19 cellular contexts compared by ENCODE assay signal in the genomic region with DNA sequence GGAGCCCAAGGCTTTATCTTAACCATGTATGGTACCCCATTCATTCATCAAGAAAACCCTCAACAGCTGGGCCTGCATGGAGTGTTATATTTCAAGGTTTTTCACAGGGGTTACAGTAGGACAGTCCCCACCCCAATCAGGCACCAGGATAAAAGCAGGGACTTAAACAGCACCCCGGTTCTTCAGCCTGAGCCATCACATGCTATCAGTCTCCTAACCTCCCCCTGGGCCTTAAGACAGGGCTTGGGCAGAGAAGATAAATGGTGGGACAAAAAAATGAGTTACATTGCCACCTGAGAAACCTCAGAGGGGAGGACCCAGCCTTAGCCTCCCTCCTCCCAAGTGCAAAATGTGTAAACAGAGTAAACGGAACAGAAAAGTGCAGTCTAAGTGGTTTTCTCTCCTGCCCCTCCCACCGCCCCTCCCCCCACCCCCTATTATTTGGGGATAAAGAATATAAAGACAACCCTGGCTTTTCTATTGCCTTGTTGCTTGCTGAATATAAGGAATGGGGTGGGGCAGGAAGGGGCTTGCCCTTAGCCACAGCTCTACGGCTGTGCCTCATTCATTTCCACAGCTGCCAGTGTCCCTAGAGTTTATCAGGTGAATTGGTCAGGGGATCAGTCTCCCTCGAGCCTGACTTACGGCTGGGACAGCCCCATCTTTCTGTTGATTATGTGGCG. TPM values are rescaled to one million over a fixed set of nuclear protein-coding genes. Genes with fewer than 3 reads are reported as not detected.
DNase-seq lines count a peak whose midpoint lies in the region; ATAC-seq, FAIRE-seq and TF ChIP-seq lines count a peak whose summit lies in the region.
"Had no signal": no experiment of that assay in that cellular context is flagged by ENCODE, and none has a peak within 500 bp of the region (broad histone marks: within the 10 kb centered on the region; RNA-seq: fewer than 3 reads in every experiment).

No MANE protein-coding gene starts in this region.

- no peak overlapping the region for H3K23ac ChIP-seq in H1 (ENCODE audit: insufficient read length)

- H3K27ac ChIP-seq in H1 (ENCODE audit: low read depth, low read length): no peak overlapping the region
- peak overlapping the region; percentile 60 for H3K27ac ChIP-seq in osteoblast (ENCODE audit: low read depth, low read length)
- no peak overlapping the region for H3K27ac ChIP-seq in uterus
- H3K27ac ChIP-seq: HL-60, neutrophil, upper lobe of right lung had no signal

- H3K36me3 ChIP-seq in H1 (ENCODE audit: control insufficient read depth in 2 of 4, insufficient read depth in 4 of 4, low read length in 3 of 4) (peaks cover 22 to 93% (median 59%) of the 10 kb centered on the region in 4 experiments), osteoblast (ENCODE audit: insufficient read depth, low read length) (peaks cover 96% of the 10 kb centered on the region), uterus (no peaks in the 10 kb centered on the region)

- CTCF ChIA-PET in H1 (lab: Charles Lee; ENCODE audit: partially characterized antibody): interaction anchor here (0.6 to 9.0 kb wide), 6 partner anchors 7 to 84 kb away, joined by 3 to 105 read pairs (median 30); a partner anchor contains a TSS

- peaks cover 0 to 6% of the 10 kb centered on the region in 2 experiments; a peak in 1 of 4 replicates for H3K79me2 ChIP-seq in H1 (ENCODE audit: control insufficient read depth in 1 of 2, insufficient read depth in 2 of 2, low read length in 2 of 2)
- peaks cover 37% of the 10 kb centered on the region for H3K79me2 ChIP-seq in osteoblast (ENCODE audit: insufficient read depth, low read length)

- H3K9me3 ChIP-seq in H1 (ENCODE audit: insufficient read depth in 2 of 2, low read depth in 1 of 2, low read length in 1 of 2) (no peaks in the 10 kb centered on the region), osteoblast (ENCODE audit: low read depth, low read length) (no peaks in the 10 kb centered on the region), uterus (no peaks in the 10 kb centered on the region)
- H3K9me3 ChIP-seq: neutrophil, upper lobe of right lung had no signal

- no peak overlapping the region for H4K91ac ChIP-seq in H1 (replicated peaks; ENCODE audit: insufficient read length, low read length)

- no peak overlapping the region for H2BK12ac ChIP-seq in H1 (ENCODE audit: low read depth, low read length)

- TF ChIP-seq CTCF in H1 (IDR thresholded peaks at IDR 0.05; ENCODE audit: control extremely low read depth in 1 of 3, insufficient read depth in 1 of 3, low read depth in 1 of 3, low read length in 3 of 3): no peak
- no peak for TF ChIP-seq CTCF in osteoblast (IDR thresholded peaks at IDR 0.05; ENCODE audit: extremely low read depth, low read depth, low read length)
- TF ChIP-seq CTCF in uterus (IDR thresholded peaks at IDR 0.05): no peak

- no peak overlapping the region for H2BK20ac ChIP-seq in H1 (ENCODE audit: low read length)

- H4K5ac ChIP-seq in H1 (ENCODE audit: insufficient read length, low read depth, low read length): no peak overlapping the region

- H3K18ac ChIP-seq in H1 (ENCODE audit: extremely low read depth, low read length): no peak overlapping the region

- H2BK15ac ChIP-seq in H1 (ENCODE audit: low read length): no peak overlapping the region

- peaks cover 0 to 7% (median 3%) of the 10 kb centered on the region in 4 experiments; a peak in 5 of 7 replicates for H3K4me1 ChIP-seq in H1 (replicated peaks in 1 of 4; ENCODE audit: control insufficient read depth in 3 of 4, insufficient read depth in 4 of 4, low read length in 3 of 4)
- peaks cover 60% of the 10 kb centered on the region for H3K4me1 ChIP-seq in osteoblast (ENCODE audit: insufficient read depth, low read length)
- peaks cover 0 to 4% of the 10 kb centered on the region in 2 donors for H3K4me1 ChIP-seq in uterus
- H3K4me1 ChIP-seq: upper lobe of right lung had no signal

- no peaks in the 10 kb centered on the region for H3K23me2 ChIP-seq in H1 (ENCODE audit: low read depth, low read length)

- TF ChIP-seq POLR2A in GM12891 (IDR thresholded peaks at IDR 0.05; ENCODE audit: low read depth, low read length) (no peak; the same call in 1 of the 2 replicates), H1 (IDR thresholded peaks at IDR 0.05; ENCODE audit: control extremely low read depth in 1 of 2, low read depth in 2 of 2, low read length in 2 of 2) (peak in 1 of 2 experiments; percentile 24; a peak in 1 of 3 replicates), uterus (IDR thresholded peaks at IDR 0.05) (no peak)

- POLR2A ChIA-PET in H1 (lab: Charles Lee; ENCODE audit: partially characterized antibody): interaction anchor here (0.7 to 67.0 kb wide), 8 partner anchors 13 to 159 kb away, joined by 3 to 3397 read pairs (median 9); a partner anchor contains a TSS

- no peak overlapping the region for H3K14ac ChIP-seq in H1 (ENCODE audit: insufficient read length)

- H2BK120ac ChIP-seq in H1 (replicated peaks; ENCODE audit: low read depth, low read length): no peak overlapping the region

- H2BK5ac ChIP-seq in H1 (ENCODE audit: low read depth, low read length): no peak overlapping the region

- no peak overlapping the region for H3K56ac ChIP-seq in H1 (replicated peaks; ENCODE audit: insufficient read length, low read depth, low read length)

- no peak overlapping the region for H3K9ac ChIP-seq in H1 (replicated peaks in 1 of 4; ENCODE audit: extremely low read depth in 1 of 4, low read depth in 3 of 4, low read length in 3 of 4)

- H3K79me1 ChIP-seq in H1 (ENCODE audit: low read depth, low read length): no peaks in the 10 kb centered on the region; the same call in 1 of the 2 replicates

- H3K4me2 ChIP-seq in H1 (ENCODE audit: insufficient read depth in 1 of 2, low read depth in 2 of 2, low read length in 2 of 2) (no peak overlapping the region), osteoblast (ENCODE audit: insufficient read depth, low read length) (no peak overlapping the region)

- TF ChIP-seq RAD21 in H1 (IDR thresholded peaks at IDR 0.05 in 1 of 2, conservative IDR thresholded peaks at IDR 0.05 in 1 of 2; ENCODE audit: low read depth in 2 of 2, low read length in 2 of 2): no peak

- no peak overlapping the region for H3K4ac ChIP-seq in H1 (replicated peaks; ENCODE audit: insufficient read length, low read depth, low read length)

- DNase-seq in GM12891 (ENCODE audit: insufficient read length, low spot score) (no peak), LHCN-M2 (ENCODE audit: low read depth) (peak; percentile 50), H1 (ENCODE audit: low read depth in 1 of 2, low spot score in 2 of 2) (no peak), osteoblast (ENCODE audit: insufficient read length, low spot score, missing footprints) (no peak), uterus (no peak)
- DNase-seq: activated CD4-positive, alpha-beta T cell treated with anti-CD3 and anti-CD28 coated beads, Interleukin-2, amount 10 ng/mL, durations not matched to agents 24 days and 14 days; AML-193; KG1; NCI-H1048; NCI-H526; retina; stimulated activated naive CD8-positive, alpha-beta T cell treated with anti-CD3 and anti-CD28 coated beads, Interleukin-15, Interleukin-2, amounts not matched to agents 100 U/mL and 50 U/mL, for 24 hours; upper lobe of right lung had no signal

- H4K20me1 ChIP-seq in H1 (replicated peaks in 1 of 2; ENCODE audit: control insufficient read depth in 1 of 2, insufficient read depth in 2 of 2, low read length in 2 of 2) (peaks cover 23% of the 10 kb centered on the region in 2 experiments), osteoblast (ENCODE audit: insufficient read depth, low read length) (peaks cover 70% of the 10 kb centered on the region)

- 89% methylated on average over 7 of the region's 7 CpGs; no CpG with 5 or more reads in 1 of the 2 experiments for WGBS in H1 (ENCODE audit: extremely low coverage in 1 of 2, insufficient coverage in 1 of 2, insufficient read length in 1 of 2, insufficient replicate concordance in 2 of 2, low coverage in 1 of 2, low lambda C conversion rate in 2 of 2, missing lambda C conversion rate in 1 of 2), 2 experiments

- no peak overlapping the region for H4K8ac ChIP-seq in H1 (ENCODE audit: extremely low read depth, insufficient read depth, low read length)

- no peak overlapping the region for H2AK5ac ChIP-seq in H1 (ENCODE audit: low read depth, low read length)

- H3K27me3 ChIP-seq in H1 (replicated peaks in 1 of 4; ENCODE audit: control insufficient read depth in 3 of 4, extremely low read depth in 1 of 4, insufficient read depth in 3 of 4, low read length in 3 of 4) (no peaks in the 10 kb centered on the region), osteoblast (ENCODE audit: insufficient read depth, low read length) (no peaks in the 10 kb centered on the region), uterus (no peaks in the 10 kb centered on the region)
- H3K27me3 ChIP-seq: neutrophil, upper lobe of right lung had no signal

- no peak for TF ChIP-seq EP300 in H1 (IDR thresholded peaks at IDR 0.05; ENCODE audit: borderline replicate concordance in 1 of 2, low read depth in 2 of 2, low read length in 2 of 2)

- intact Hi-C loops in uterus (cut with DNase I; ENCODE audit: low total_unique reads): no loop called here

- FAIRE-seq in GM12891 (lab: Jason Lieb, UNC): no peak
- FAIRE-seq in H1 (lab: Jason Lieb, UNC): no peak
- FAIRE-seq: colon had no signal

- ATAC-seq in GM19324 (IDR thresholded peaks at IDR 0.05; ENCODE audit: low FRiP score, unreplicated experiment) (no peak), HG02610 (IDR thresholded peaks at IDR 0.05; ENCODE audit: unreplicated experiment) (no peak)
- ATAC-seq: stimulated activated naive CD8-positive, alpha-beta T cell treated with anti-CD3 and anti-CD28 coated beads, Interleukin-15, Interleukin-2, amounts not matched to agents 100 U/mL and 50 U/mL, for 24 hours; upper lobe of right lung had no signal

- H3K4me3 ChIP-seq in H1 (ENCODE audit: extremely low read depth in 1 of 4, insufficient read depth in 2 of 4, low read depth in 3 of 4, low read length in 4 of 4) (no peak overlapping the region), osteoblast (ENCODE audit: insufficient read depth, low read length) (no peak overlapping the region), uterus (no peak overlapping the region)
- H3K4me3 ChIP-seq: upper lobe of right lung had no signal

- no peak overlapping the region for H2AFZ ChIP-seq in H1 (ENCODE audit: low read length)
- H2AFZ ChIP-seq in osteoblast (ENCODE audit: low read length): no peak overlapping the region

RNA-seq across cellular contexts. Expression of a gene that starts 18.7 kb away (rescaled TPM):
- 12.2 TPM for polyA plus RNA-seq in GM12891 (2012; ENCODE audit: low read depth, missing spikeins)
- total RNA-seq in LHCN-M2 (2014; rRNA removed) (37.6 and 38.6 TPM in 2 replicates), osteoblast (49.6 and 51.9 TPM in 2 replicates), uterus (10 to 100 TPM; 13.8 to 65.8 (median 34.7) TPM)
- polyA plus RNA-seq in LHCN-M2 (2012): 14.2 TPM
- 21.4 and 23.4 TPM in 2 replicates for total RNA-seq in H1 (2021; fragmentation: NEBNext Ultra II Directional; extraction: Animal tissue kit (Norgen Biotek cat#: 25700))
- polyA plus RNA-seq in H1 (2011; rRNA removed): 42.7 and 54.1 TPM in 2 replicates
- polyA plus RNA-seq in H1 (2011; cell fraction: cytosol; rRNA removed): 37.7 TPM
- 232 TPM for polyA plus RNA-seq in H1 (2011; cell fraction: nucleus; rRNA removed)
- polyA plus RNA-seq in H1 (2012, experiment 1 of 2): 31.0 to 35.0 TPM (median 33.4 TPM) in 4 replicates
- 14.6 TPM for polyA plus RNA-seq in H1 (2012, experiment 2 of 2)
- polyA plus RNA-seq in H1 (2013, experiment 1 of 2): 20.2 TPM
- polyA plus RNA-seq in H1 (2013, experiment 2 of 2): 15.6 TPM
- 28.1 and 35.5 TPM in 2 replicates for polyA minus RNA-seq in H1 (2011; rRNA and poly(A)+ RNA removed)
- 16.5 TPM for polyA minus RNA-seq in H1 (2011; cell fraction: cytosol; rRNA and poly(A)+ RNA removed)
- polyA minus RNA-seq in H1 (2011; cell fraction: nucleus; rRNA and poly(A)+ RNA removed): 48.2 TPM

RNA-seq across cellular contexts. Expression of a gene that starts 20.5 kb away (rescaled TPM):
- 28.3 TPM for polyA plus RNA-seq in GM12891 (2012; ENCODE audit: low read depth, missing spikeins)
- total RNA-seq in LHCN-M2 (2014; rRNA removed) (49.6 and 53.3 TPM in 2 replicates), osteoblast (33.0 and 35.5 TPM in 2 replicates), uterus (10 to 100 TPM in 3 of 4 donors, 1 to 10 TPM in 1; 6.7 to 33.2 (median 19.0) TPM)
- 33.2 TPM for polyA plus RNA-seq in LHCN-M2 (2012)
- total RNA-seq in H1 (2021; fragmentation: NEBNext Ultra II Directional; extraction: Animal tissue kit (Norgen Biotek cat#: 25700)): 66.1 and 69.9 TPM in 2 replicates
- 122 and 135 TPM in 2 replicates for polyA plus RNA-seq in H1 (2011; rRNA removed)
- polyA plus RNA-seq in H1 (2011; cell fraction: cytosol; rRNA removed): 116 TPM
- 195 TPM for polyA plus RNA-seq in H1 (2011; cell fraction: nucleus; rRNA removed)
- 62.0 to 84.4 TPM (median 79.7 TPM) in 4 replicates for polyA plus RNA-seq in H1 (2012, experiment 1 of 2)
- polyA plus RNA-seq in H1 (2012, experiment 2 of 2): 104 TPM
- 41.8 TPM for polyA plus RNA-seq in H1 (2013, experiment 1 of 2)
- polyA plus RNA-seq in H1 (2013, experiment 2 of 2): 36.4 TPM
- 42.1 and 48.2 TPM in 2 replicates for polyA minus RNA-seq in H1 (2011; rRNA and poly(A)+ RNA removed)
- polyA minus RNA-seq in H1 (2011; cell fraction: cytosol; rRNA and poly(A)+ RNA removed): 38.6 TPM
- 65.6 TPM for polyA minus RNA-seq in H1 (2011; cell fraction: nucleus; rRNA and poly(A)+ RNA removed)

RNA-seq across cellular contexts. Expression of a gene that starts 26.7 kb away (rescaled TPM):
- polyA plus RNA-seq in GM12891 (2012; ENCODE audit: low read depth, missing spikeins): 0.31 TPM
- not detected in 2 replicates for total RNA-seq in LHCN-M2 (2014; rRNA removed)
- 0.29 TPM for polyA plus RNA-seq in LHCN-M2 (2012)
- total RNA-seq in H1 (2021; fragmentation: NEBNext Ultra II Directional; extraction: Animal tissue kit (Norgen Biotek cat#: 25700)): 0.80 TPM in 1 of 2 replicates, not detected in the other
- not detected in 2 replicates for polyA plus RNA-seq in H1 (2011; rRNA removed)
- not detected for polyA plus RNA-seq in H1 (2011; cell fraction: cytosol; rRNA removed)
- not detected for polyA plus RNA-seq in H1 (2011; cell fraction: nucleus; rRNA removed)
- 0.42 to 1.6 TPM (median 0.61 TPM) in 3 of 4 replicates, not detected in the other for polyA plus RNA-seq in H1 (2012, experiment 1 of 2)
- polyA plus RNA-seq in H1 (2012, experiment 2 of 2): not detected
- polyA plus RNA-seq in H1 (2013, experiment 1 of 2): 0.36 TPM
- 0.50 TPM for polyA plus RNA-seq in H1 (2013, experiment 2 of 2)
- polyA minus RNA-seq in H1 (2011; rRNA and poly(A)+ RNA removed): not detected in 2 replicates
- polyA minus RNA-seq in H1 (2011; cell fraction: cytosol; rRNA and poly(A)+ RNA removed): not detected
- polyA minus RNA-seq in H1 (2011; cell fraction: nucleus; rRNA and poly(A)+ RNA removed): not detected
- total RNA-seq in osteoblast: not detected in 2 replicates
- total RNA-seq in uterus: not detected
- total RNA-seq: activated CD4-positive, alpha-beta T cell treated with anti-CD3 and anti-CD28 coated beads, Interleukin-2, amount 10 ng/mL, durations not matched to agents 24 days and 14 days; mesothelial cell of epicardium; upper lobe of right lung had no signal

RNA-seq across cellular contexts. Expression of a gene that starts 28.7 kb away (rescaled TPM):
- polyA plus RNA-seq in GM12891 (2012; ENCODE audit: low read depth, missing spikeins): 546 TPM
- total RNA-seq in LHCN-M2 (2014; rRNA removed) (186 and 227 TPM in 2 replicates), osteoblast (247 and 293 TPM in 2 replicates), uterus (100 to 1,000 TPM; 364 to 929 (median 383) TPM)
- 748 TPM for polyA plus RNA-seq in LHCN-M2 (2012)
- total RNA-seq in H1 (2021; fragmentation: NEBNext Ultra II Directional; extraction: Animal tissue kit (Norgen Biotek cat#: 25700)): 1,114 and 1,123 TPM in 2 replicates
- 470 and 473 TPM in 2 replicates for polyA plus RNA-seq in H1 (2011; rRNA removed)
- 420 TPM for polyA plus RNA-seq in H1 (2011; cell fraction: cytosol; rRNA removed)
- 526 TPM for polyA plus RNA-seq in H1 (2011; cell fraction: nucleus; rRNA removed)
- 987 to 1,115 TPM (median 1,028 TPM) in 4 replicates for polyA plus RNA-seq in H1 (2012, experiment 1 of 2)
- polyA plus RNA-seq in H1 (2012, experiment 2 of 2): 1,117 TPM
- polyA plus RNA-seq in H1 (2013, experiment 1 of 2): 462 TPM
- polyA plus RNA-seq in H1 (2013, experiment 2 of 2): 458 TPM
- 887 and 924 TPM in 2 replicates for polyA minus RNA-seq in H1 (2011; rRNA and poly(A)+ RNA removed)
- 748 TPM for polyA minus RNA-seq in H1 (2011; cell fraction: cytosol; rRNA and poly(A)+ RNA removed)
- 484 TPM for polyA minus RNA-seq in H1 (2011; cell fraction: nucleus; rRNA and poly(A)+ RNA removed)

RNA-seq across cellular contexts. Expression of a gene that starts 39.0 kb away (rescaled TPM):
- 315 TPM for polyA plus RNA-seq in GM12891 (2012; ENCODE audit: low read depth, missing spikeins)
- total RNA-seq in LHCN-M2 (2014; rRNA removed) (89.5 and 92.8 TPM in 2 replicates), osteoblast (55.0 and 64.2 TPM in 2 replicates), uterus (10 to 100 TPM in 3 of 4 donors, 1 to 10 TPM in 1; 2.6 to 88.2 (median 20.1) TPM)
- polyA plus RNA-seq in LHCN-M2 (2012): 244 TPM
- 164 and 185 TPM in 2 replicates for total RNA-seq in H1 (2021; fragmentation: NEBNext Ultra II Directional; extraction: Animal tissue kit (Norgen Biotek cat#: 25700))
- 80.4 and 82.9 TPM in 2 replicates for polyA plus RNA-seq in H1 (2011; rRNA removed)
- 86.1 TPM for polyA plus RNA-seq in H1 (2011; cell fraction: cytosol; rRNA removed)
- polyA plus RNA-seq in H1 (2011; cell fraction: nucleus; rRNA removed): 58.7 TPM
- polyA plus RNA-seq in H1 (2012, experiment 1 of 2): 198 to 336 TPM (median 208 TPM) in 4 replicates
- 220 TPM for polyA plus RNA-seq in H1 (2012, experiment 2 of 2)
- polyA plus RNA-seq in H1 (2013, experiment 1 of 2): 264 TPM
- polyA plus RNA-seq in H1 (2013, experiment 2 of 2): 272 TPM
- 56.8 and 82.3 TPM in 2 replicates for polyA minus RNA-seq in H1 (2011; rRNA and poly(A)+ RNA removed)
- 56.5 TPM for polyA minus RNA-seq in H1 (2011; cell fraction: cytosol; rRNA and poly(A)+ RNA removed)
- 35.3 TPM for polyA minus RNA-seq in H1 (2011; cell fraction: nucleus; rRNA and poly(A)+ RNA removed)
